ENCODE assay signal across 9 cellular contexts in the genomic region with DNA sequence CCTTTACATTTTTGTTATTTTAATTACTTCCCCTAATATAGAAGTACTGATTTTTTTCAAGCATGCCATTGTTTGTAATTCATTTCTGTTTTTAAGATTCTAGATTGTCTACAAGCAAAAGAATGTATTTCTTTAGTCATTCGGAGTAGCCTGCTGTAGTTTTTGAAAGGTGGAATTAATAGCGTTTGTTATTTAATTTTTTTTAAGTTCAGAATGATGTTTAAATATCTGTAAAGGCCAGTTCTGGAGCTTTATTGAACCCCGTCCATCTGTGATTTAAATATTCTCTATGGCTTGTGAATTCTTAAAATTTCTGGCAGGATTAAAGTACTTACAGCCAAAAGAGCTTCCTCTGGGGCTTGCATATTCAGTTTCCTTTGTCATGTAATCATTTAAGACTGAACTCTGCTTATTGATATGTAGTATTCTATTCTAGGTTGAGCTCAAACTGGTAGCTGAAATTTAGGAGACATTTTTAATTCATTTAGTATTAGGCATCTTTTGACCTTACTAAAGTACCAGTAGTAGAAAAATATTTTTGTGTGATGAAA. TPM values are rescaled to one million over a fixed set of nuclear protein-coding genes. Genes with fewer than 3 reads are reported as not detected.
DNase-seq lines count a peak whose midpoint lies in the region; ATAC-seq, FAIRE-seq and TF ChIP-seq lines count a peak whose summit lies in the region.
"Had no signal": no experiment of that assay in that cellular context is flagged by ENCODE, and none has a peak within 500 bp of the region (broad histone marks: within the 10 kb centered on the region; RNA-seq: fewer than 3 reads in every experiment).

No MANE protein-coding gene starts in this region.

- no peaks in the 10 kb centered on the region for H3K27me3 Mint-ChIP-seq in effector memory CD8-positive, alpha-beta T cell
- no peaks in the 10 kb centered on the region for H3K27me3 Mint-ChIP-seq in neural crest cell (ENCODE audit: low read depth)

- no peak for DNase-seq in NT2/D1 (ENCODE audit: low read depth, low spot score)
- DNase-seq in effector memory CD8-positive, alpha-beta T cell, result no peak
- no peak for DNase-seq in neural crest cell (ENCODE audit: low read depth, low spot score)
- no peak for DNase-seq in H54 (ENCODE audit: insufficient read length, low spot score)
- no peak for DNase-seq in NCI-H510A treated with DMSO at 0.1 percent for 48 hours (lab: John Stamatoyannopoulos, UW)
- no peak for DNase-seq in caudate nucleus (lab: John Stamatoyannopoulos, UW)

- TF ChIP-seq CTCF in neural crest cell (conservative IDR thresholded peaks at IDR 0.05), result peak; percentile 11

- peaks cover 42 to 61% of the 10 kb centered on the region in 2 donors for H3K4me1 Mint-ChIP-seq in effector memory CD8-positive, alpha-beta T cell (ENCODE audit: low read depth in 2 of 2)
- H3K4me1 Mint-ChIP-seq in neural crest cell, result peaks cover 70% of the 10 kb centered on the region

- peak overlapping the region; percentile 93 to 100 (median 96); a peak in 16 of 20 replicates for H3K4me3 ChIP-seq in BLaER1 treated with 17β-estradiol and CSF1 and Interleukin-3, amounts not matched to agents 10 nM and 100 nM
- H3K4me3 ChIP-seq in NT2/D1 (ENCODE audit: insufficient read length, low read depth), result no peak overlapping the region
- H3K4me3 ChIP-seq: lung had no signal

- peak overlapping the region; percentile 97 to 98 for H3K4me3 Mint-ChIP-seq in effector memory CD8-positive, alpha-beta T cell
- peak overlapping the region; percentile 99 for H3K4me3 Mint-ChIP-seq in neural crest cell

- no peak for ATAC-seq in effector memory CD8-positive, alpha-beta T cell (replicated peaks)
- no peak for ATAC-seq in GM18907 (IDR thresholded peaks at IDR 0.05; ENCODE audit: unreplicated experiment)

- TF ChIP-seq POLR2A in H54 (IDR thresholded peaks at IDR 0.05; ENCODE audit: low read depth, low read length), result no peak

- H3K9me3 ChIP-seq in BLaER1 treated with 17β-estradiol and CSF1 and Interleukin-3, amounts not matched to agents 10 nM and 100 nM (replicated peaks in 1 of 11), result peaks cover 0 to 24% (median 7%) of the 10 kb centered on the region in 11 experiments; a peak in 8 of 22 replicates
- no peaks in the 10 kb centered on the region for H3K9me3 ChIP-seq in NT2/D1 (ENCODE audit: insufficient read depth, low read length)

- H4K20me1 ChIP-seq in BLaER1 treated with 17β-estradiol and CSF1 and Interleukin-3, amounts not matched to agents 10 nM and 100 nM, result peaks cover 71 to 92% (median 88%) of the 10 kb centered on the region in 11 experiments

- no peak for FAIRE-seq in H54 (lab: Jason Lieb, UNC)

- peaks cover 41 to 82% (median 59%) of the 10 kb centered on the region in 11 experiments for H3K36me3 ChIP-seq in BLaER1 treated with 17β-estradiol and CSF1 and Interleukin-3, amounts not matched to agents 10 nM and 100 nM
- H3K36me3 ChIP-seq in NT2/D1 (ENCODE audit: insufficient read depth, insufficient read length, low read length), result peaks cover 54% of the 10 kb centered on the region

- peak overlapping the region; percentile 97 to 100 (median 99); a peak in 13 of 22 replicates for H3K27ac ChIP-seq in BLaER1 treated with 17β-estradiol and CSF1 and Interleukin-3, amounts not matched to agents 10 nM and 100 nM
- H3K27ac ChIP-seq in caudate nucleus (ENCODE audit: low read depth, low read length), result no peak overlapping the region

- peak overlapping the region; percentile 68 to 100 for H3K27ac Mint-ChIP-seq in effector memory CD8-positive, alpha-beta T cell
- peak overlapping the region; percentile 44 for H3K27ac Mint-ChIP-seq in neural crest cell (ENCODE audit: unreplicated experiment)

- peaks cover 48% of the 10 kb centered on the region for H3K36me3 Mint-ChIP-seq in effector memory CD8-positive, alpha-beta T cell (ENCODE audit: insufficient read depth)
- peaks cover 26% of the 10 kb centered on the region for H3K36me3 Mint-ChIP-seq in neural crest cell (ENCODE audit: low read depth)

- peak overlapping the region; percentile 97 to 100 (median 99); a peak in 18 of 22 replicates for H3K9ac ChIP-seq in BLaER1 treated with 17β-estradiol and CSF1 and Interleukin-3, amounts not matched to agents 10 nM and 100 nM
- H3K9ac ChIP-seq in NT2/D1 (ENCODE audit: insufficient read length, low read depth), result peak overlapping the region; percentile 67

- no peaks in the 10 kb centered on the region for H3K27me3 ChIP-seq in BLaER1 treated with 17β-estradiol and CSF1 and Interleukin-3, amounts not matched to agents 10 nM and 100 nM
- H3K27me3 ChIP-seq in NT2/D1 (ENCODE audit: insufficient read depth, insufficient read length), result no peaks in the 10 kb centered on the region

- H3K4me2 ChIP-seq in BLaER1 treated with 17β-estradiol and CSF1 and Interleukin-3, amounts not matched to agents 10 nM and 100 nM, result peak overlapping the region; percentile 84 to 96 (median 94); a peak in 21 of 22 replicates

- peaks cover 30 to 60% (median 48%) of the 10 kb centered on the region in 10 experiments for H3K4me1 ChIP-seq in BLaER1 treated with 17β-estradiol and CSF1 and Interleukin-3, amounts not matched to agents 10 nM and 100 nM
- peaks cover 5% of the 10 kb centered on the region for H3K4me1 ChIP-seq in NT2/D1 (ENCODE audit: insufficient read depth, insufficient read length)

- H3K9me3 Mint-ChIP-seq in effector memory CD8-positive, alpha-beta T cell, result no peaks in the 10 kb centered on the region
- no peaks in the 10 kb centered on the region for H3K9me3 Mint-ChIP-seq in neural crest cell

RNA-seq across cellular contexts. Expression of gene TGIF1, which starts 5.2 kb away (rescaled TPM):
- total RNA-seq in neural crest cell, result 49.1 and 57.9 TPM in 2 replicates
